18 cellular contexts compared by ENCODE assay signal in the genomic region with DNA sequence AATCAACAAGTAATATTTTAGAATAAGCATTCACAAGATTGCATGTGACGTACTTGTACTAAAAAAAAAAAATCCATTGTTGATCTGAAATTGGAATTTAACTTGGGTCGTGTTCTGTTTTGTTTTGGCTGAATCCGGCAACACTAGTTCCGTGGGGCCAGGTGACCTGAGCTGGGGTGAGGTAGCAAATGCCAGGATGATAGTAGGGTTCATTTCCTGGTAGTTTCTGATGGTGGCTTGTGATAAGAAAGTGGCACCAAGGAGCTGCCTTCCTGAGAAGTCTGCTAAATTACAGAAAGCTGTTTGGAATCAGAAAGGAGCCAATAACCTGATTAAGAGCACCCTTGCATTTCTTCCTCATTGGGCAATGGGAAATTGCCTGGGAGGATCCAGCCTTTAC.
"Had no signal": no experiment of that assay in that cellular context is flagged by ENCODE, and none has a peak within 500 bp of the region (broad histone marks: within the 10 kb centered on the region; RNA-seq: fewer than 3 reads in every experiment).

No MANE protein-coding gene starts in this region.

- ATAC-seq: activated CD8-positive, alpha-beta memory T cell treated with anti-CD3 and anti-CD28 coated beads, Interleukin-2, amount 10 ng/mL, durations not matched to agents 7 days and 5 days; natural killer cell; stimulated activated naive CD8-positive, alpha-beta T cell treated with anti-CD3 and anti-CD28 coated beads, Interleukin-15, Interleukin-2, amounts not matched to agents 100 U/mL and 50 U/mL, for 24 hours; T-cell; upper lobe of right lung had no signal

- H3K36me3 ChIP-seq: upper lobe of right lung had no signal

- DNase-seq: activated CD4-positive, alpha-beta memory T cell treated with anti-CD3 and anti-CD28 coated beads for 36 hours; activated CD4-positive, alpha-beta T cell treated with anti-CD3 and anti-CD28 coated beads for 1 hour; activated CD8-positive, alpha-beta memory T cell treated with anti-CD3 and anti-CD28 coated beads, Interleukin-2, amount 10 ng/mL, durations not matched to agents 7 days and 5 days; activated naive CD4-positive, alpha-beta T cell treated with anti-CD3 and anti-CD28 coated beads, Interleukin-2, amount 10 ng/mL, durations not matched to agents 7 days and 5 days; activated T-cell treated with anti-CD3 and anti-CD28 coated beads, Interleukin-2, amount 50 U/mL, for 1 hour; caudate nucleus; foreskin fibroblast; immature natural killer cell; left cardiac atrium; natural killer cell; right cardiac atrium; stimulated activated naive CD8-positive, alpha-beta T cell treated with anti-CD3 and anti-CD28 coated beads, Interleukin-15, Interleukin-2, amounts not matched to agents 100 U/mL and 50 U/mL, for 24 hours; T-cell; T1000; upper lobe of right lung had no signal

- H3K27ac ChIP-seq: upper lobe of right lung had no signal

- FAIRE-seq: colon had no signal

- H3K4me2 ChIP-seq: smooth muscle cell had no signal

- H3K4me3 ChIP-seq: lung, smooth muscle cell, upper lobe of right lung had no signal

- H3K4me1 ChIP-seq: upper lobe of right lung had no signal

- H3K9me3 ChIP-seq: upper lobe of right lung had no signal
